In genomic region chr11:64383580-64383979, GRCh38 we compare ENCODE assay signal across 11 cellular contexts.
"Had no signal": no experiment of that assay in that cellular context is flagged by ENCODE, and none has a peak within 500 bp of the region (broad histone marks: within the 10 kb centered on the region; RNA-seq: fewer than 3 reads in every experiment).

No MANE protein-coding gene starts in this region.

- H3K27ac Mint-ChIP-seq: HFFc6 had no signal

- ATAC-seq: HCT116 had no signal

- H3K4me1 ChIP-seq: HAP-1 had no signal

- H3K9me3 ChIP-seq: HAP-1 had no signal

- H3K27ac ChIP-seq: GM23248, HL-60, KMS-11 had no signal

- H3K4me2 ChIP-seq: KMS-11 had no signal

- H3K36me3 ChIP-seq: HAP-1 had no signal

- H3K4me3 Mint-ChIP-seq: HFFc6 had no signal

- H3K4me3 ChIP-seq: GM23248, HAP-1 had no signal

- H3K9ac ChIP-seq: GM23248, KMS-11 had no signal

- DNase-seq: GM23248, GOT3, H7, HFFc6, IMR-90, Karpas-422, KBM-7 had no signal

- H2AFZ ChIP-seq: GM23248 had no signal

- H3K9me3 Mint-ChIP-seq: HFFc6 had no signal
